Comparison of ENCODE assay signal across 25 cellular contexts in the genomic region with DNA sequence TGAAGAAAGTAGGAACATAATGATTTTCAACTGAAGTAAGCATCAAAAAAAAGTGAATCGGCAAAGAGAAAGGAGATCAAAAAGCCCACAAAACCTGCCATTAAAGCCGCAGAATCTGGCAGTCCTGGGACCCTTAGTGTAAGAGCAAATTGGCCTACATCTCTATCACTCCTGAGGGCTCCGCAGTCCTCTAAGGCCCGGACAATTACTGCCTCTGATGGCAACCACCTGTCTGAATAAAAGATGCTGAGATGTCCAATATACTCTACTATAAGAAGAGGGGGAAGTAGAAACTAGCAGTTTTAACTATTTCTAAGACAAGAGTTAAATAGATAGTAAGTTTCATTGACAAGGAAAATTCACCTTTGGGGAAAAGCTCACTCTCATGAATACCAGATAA. TPM values are rescaled to one million over a fixed set of nuclear protein-coding genes. Genes with fewer than 3 reads are reported as not detected.
DNase-seq lines count a peak whose midpoint lies in the region; ATAC-seq, FAIRE-seq and TF ChIP-seq lines count a peak whose summit lies in the region.
"Had no signal": no experiment of that assay in that cellular context is flagged by ENCODE, and none has a peak within 500 bp of the region (broad histone marks: within the 10 kb centered on the region; RNA-seq: fewer than 3 reads in every experiment).

No MANE protein-coding gene starts in this region.

- no peaks in the 10 kb centered on the region for H3K27me3 Mint-ChIP-seq in nephron (ENCODE audit: low read depth)
- H3K27me3 Mint-ChIP-seq: CD4-positive, alpha-beta T cell had no signal

- H3K27ac ChIP-seq in liver (ENCODE audit: low read depth in 1 of 2, low read length in 2 of 2) (peak overlapping the region; percentile 4 to 46), HepG2 (ENCODE audit: extremely low read length, insufficient read depth, low read length) (no peak overlapping the region)
- H3K27ac ChIP-seq: 22Rv1; BLaER1 treated with 17β-estradiol and CSF1 and Interleukin-3, amounts not matched to agents 10 nM and 100 nM had no signal

- FAIRE-seq in HepG2 (lab: Jason Lieb, UNC) = no peak
- FAIRE-seq in urothelium cell line (lab: Jason Lieb, UNC) = no peak
- FAIRE-seq: A204.1, GM12891, GM18507 had no signal

- no peak overlapping the region for H3K4me2 ChIP-seq in HepG2 (ENCODE audit: low read depth, low read length)
- H3K4me2 ChIP-seq: BLaER1 treated with 17β-estradiol and CSF1 and Interleukin-3, amounts not matched to agents 10 nM and 100 nM; GM23338 had no signal

- H3K4me1 Mint-ChIP-seq in nephron = no peaks in the 10 kb centered on the region
- H3K4me1 Mint-ChIP-seq: CD14-positive monocyte; CD8-positive, alpha-beta memory T cell; H9 had no signal

- no peak overlapping the region for H3K4me3 ChIP-seq in liver (ENCODE audit: low read depth in 1 of 3, low read length in 3 of 3)
- no peak overlapping the region for H3K4me3 ChIP-seq in HepG2 (replicated peaks in 1 of 3; ENCODE audit: insufficient read depth in 1 of 3, low read depth in 2 of 3, low read length in 3 of 3)
- H3K4me3 ChIP-seq: BLaER1 treated with 17β-estradiol and CSF1 and Interleukin-3, amounts not matched to agents 10 nM and 100 nM; GM23338 had no signal

- TF ChIP-seq RAD21 in liver (IDR thresholded peaks at IDR 0.05) (no peak), HepG2 (CRISPR knock-in tag; IDR thresholded peaks at IDR 0.05) (no peak)

- H2AFZ ChIP-seq in HepG2 (ENCODE audit: low read length) = no peak overlapping the region
- H2AFZ ChIP-seq: GM23338 had no signal

- no peaks in the 10 kb centered on the region for H3K36me3 Mint-ChIP-seq in nephron (ENCODE audit: low read depth)
- H3K36me3 Mint-ChIP-seq: CD14-positive monocyte; CD8-positive, alpha-beta memory T cell had no signal

- H3K79me2 ChIP-seq in HepG2 (ENCODE audit: insufficient read depth, low read length) = no peaks in the 10 kb centered on the region

- in situ Hi-C loops in HepG2 (cut with HindIII; ENCODE audit: extremely low pct_ligation_motif_present, low pct_unique_long_range_greater_than_20kb) = no loop called here

- H3K27me3 ChIP-seq in liver (ENCODE audit: control insufficient read depth in 4 of 4, insufficient read depth in 4 of 4, low read length in 3 of 4) = no peaks in the 10 kb centered on the region
- H3K27me3 ChIP-seq in HepG2 (ENCODE audit: control insufficient read depth in 1 of 2, insufficient read depth in 2 of 2, low read length in 2 of 2) = no peaks in the 10 kb centered on the region
- H3K27me3 ChIP-seq: BLaER1 treated with 17β-estradiol and CSF1 and Interleukin-3, amounts not matched to agents 10 nM and 100 nM had no signal

- ATAC-seq in HepG2 = no peak
- ATAC-seq in left lobe of liver = peak; percentile 53
- ATAC-seq: GM23338, HCT116 had no signal

- 84% methylated on average over 4 of the region's 4 CpGs for WGBS in liver
- WGBS in HepG2 (ENCODE audit: low lambda C conversion rate) = 63% methylated on average over 4 of the region's 4 CpGs

- H3K36me3 ChIP-seq in liver (ENCODE audit: control insufficient read depth in 4 of 4, insufficient read depth in 3 of 4, low read depth in 1 of 4, low read length in 3 of 4) (no peaks in the 10 kb centered on the region), HepG2 (replicated peaks in 1 of 2; ENCODE audit: control insufficient read depth in 1 of 2, insufficient read depth in 2 of 2, low read length in 2 of 2) (no peaks in the 10 kb centered on the region)
- H3K36me3 ChIP-seq: BE2C; BLaER1 treated with 17β-estradiol and CSF1 and Interleukin-3, amounts not matched to agents 10 nM and 100 nM had no signal

- POLR2A ChIA-PET in HepG2 (lab: Yijun Ruan, JAX) = no interaction called here

- no peaks in the 10 kb centered on the region for H3K9me3 Mint-ChIP-seq in nephron
- H3K9me3 Mint-ChIP-seq: CD4-positive, alpha-beta T cell; GM23338; H9 had no signal

- CTCF ChIA-PET in HepG2 (lab: Yijun Ruan, JAX; ENCODE audit: low intra/inter-chr PET ratio, low total read pairs) = no interaction called here

- no peak for TF ChIP-seq CTCF in liver (IDR thresholded peaks at IDR 0.05; ENCODE audit: low read depth, low read length, missing input control)
- TF ChIP-seq CTCF in HepG2 (CRISPR knock-in tag; IDR thresholded peaks at IDR 0.05) = no peak
- TF ChIP-seq CTCF in nephron (IDR thresholded peaks at IDR 0.05; ENCODE audit: unreplicated experiment in 3 of 3) = no peak

- no peaks in the 10 kb centered on the region for H4K20me1 ChIP-seq in HepG2 (ENCODE audit: insufficient read depth, low read length)
- H4K20me1 ChIP-seq: BLaER1 treated with 17β-estradiol and CSF1 and Interleukin-3, amounts not matched to agents 10 nM and 100 nM had no signal

- peak overlapping the region; percentile 77 to 89 (median 89) for H3K27ac Mint-ChIP-seq in nephron
- H3K27ac Mint-ChIP-seq: CD14-positive monocyte; CD4-positive, alpha-beta T cell; CD8-positive, alpha-beta memory T cell; GM23338; H9 had no signal

- intact Hi-C loops in HepG2 (cut with micrococcal nuclease; ENCODE audit: unreplicated experiment) = no loop called here

- no peak overlapping the region for H3K4me3 Mint-ChIP-seq in nephron
- H3K4me3 Mint-ChIP-seq: CD14-positive monocyte; CD4-positive, alpha-beta T cell; CD8-positive, alpha-beta memory T cell; GM23338; H9 had no signal

- TF ChIP-seq POLR2A in HepG2 (IDR thresholded peaks at IDR 0.05; ENCODE audit: insufficient read depth in 1 of 2, low read depth in 2 of 2, low read length in 2 of 2) = no peak

- H3K9ac ChIP-seq in liver (ENCODE audit: low read depth in 1 of 2, low read length in 2 of 2) (no peak overlapping the region), HepG2 (ENCODE audit: insufficient read depth, low read depth, low read length) (no peak overlapping the region)
- H3K9ac ChIP-seq: BLaER1 treated with 17β-estradiol and CSF1 and Interleukin-3, amounts not matched to agents 10 nM and 100 nM had no signal

- H3K4me1 ChIP-seq in liver (ENCODE audit: control insufficient read depth in 4 of 4, insufficient read depth in 4 of 4, low read length in 3 of 4) (peaks cover 5 to 13% (median 8%) of the 10 kb centered on the region in 4 donors), HepG2 (ENCODE audit: insufficient read depth, low read length) (peaks cover 7% of the 10 kb centered on the region; the same call in 1 of the 2 replicates)
- H3K4me1 ChIP-seq: BE2C had no signal

- H3K9me3 ChIP-seq in liver (ENCODE audit: control insufficient read depth in 4 of 4, low read length in 3 of 4) (no peaks in the 10 kb centered on the region), HepG2 (ENCODE audit: low read length) (no peaks in the 10 kb centered on the region)
- H3K9me3 ChIP-seq: BE2C; BLaER1 treated with 17β-estradiol and CSF1 and Interleukin-3, amounts not matched to agents 10 nM and 100 nM had no signal

- TF ChIP-seq EP300 in HepG2 (IDR thresholded peaks at IDR 0.05; ENCODE audit: low read depth in 2 of 2, low read length in 2 of 2) = no peak
- no peak for TF ChIP-seq EP300 in HepG2 (CRISPR knock-in tag; IDR thresholded peaks at IDR 0.05; ENCODE audit: borderline replicate concordance)

- no TSS peak for BruUV-seq in HepG2 (replicated peaks; lab: Mats Ljungman, UMichigan)

- DNase-seq in HepG2 (ENCODE audit: low spot score) (no peak), left lobe of liver (ENCODE audit: low spot score) (no peak), urothelium cell line (ENCODE audit: low spot score) (no peak), pons (ENCODE audit: low spot score) (no peak)
- DNase-seq in activated CD8-positive, alpha-beta memory T cell treated with anti-CD3 and anti-CD28 coated beads, Interleukin-2, amount 50 U/mL, for 4 hours = no peak
- DNase-seq: ACHN; AML-193; BE2C; CD4-positive, alpha-beta T cell; CD8-positive, alpha-beta memory T cell; DMS53; DMS79 treated with DMSO at 0.1 percent for 48 hours; GF-D8; H9 had no signal

TF ChIP-seq in liver, 16 proteins besides CTCF, POLR2A, EP300 and RAD21 (continues in another document):
- TF ChIP-seq NR2F2 (IDR thresholded peaks at IDR 0.05) (no peak), HNF4G (IDR thresholded peaks at IDR 0.05) (no peak), YY1 (IDR thresholded peaks at IDR 0.05) (no peak), TAF1 (conservative IDR thresholded peaks at IDR 0.05) (no peak), FOXA1 (IDR thresholded peaks at IDR 0.05) (no peak), GABPA (IDR thresholded peaks at IDR 0.05 in 1 of 2, conservative IDR thresholded peaks at IDR 0.05 in 1 of 2) (no peak)

TF ChIP-seq in HepG2, 621 proteins besides CTCF, POLR2A, EP300 and RAD21:
- no peak for TF ChIP-seq ZNF431 (CRISPR knock-in tag; IDR thresholded peaks at IDR 0.05; ENCODE audit: borderline replicate concordance, low read depth)
- TF ChIP-seq ZNF335 (CRISPR knock-in tag; IDR thresholded peaks at IDR 0.05) = no peak

RNA-seq across cellular contexts. Expression of a gene that starts 20.3 kb away (rescaled TPM):
- total RNA-seq in liver (10 to 100 TPM in 1 of 2 donors, 1 to 10 TPM in 1; 6.1 to 55.4 TPM), HepG2 (2016; rRNA removed; fragmentation: Illumina TruSeq; extraction: Trizol) (0.60 and 1.2 TPM in 2 replicates), left lobe of liver (11.8 TPM)
- polyA plus RNA-seq in liver (10 to 100 TPM; 16.7 to 17.3 TPM), HepG2 (2011; rRNA removed) (0.13 and 0.21 TPM in 2 replicates)
- 0.09 and 0.10 TPM in 2 replicates for total RNA-seq in HepG2 (2016; cell fraction: cytosol; rRNA removed; fragmentation: Illumina TruSeq; extraction: Trizol; ENCODE audit: low read depth)
- 0.58 and 0.80 TPM in 2 replicates for total RNA-seq in HepG2 (2016; cell fraction: insoluble cytoplasmic fraction; rRNA removed; fragmentation: Illumina TruSeq; extraction: Trizol)
- 0.25 and 0.28 TPM in 2 replicates for total RNA-seq in HepG2 (2016; cell fraction: membrane; rRNA removed; fragmentation: Illumina TruSeq; extraction: Trizol)
- 1.1 and 1.4 TPM in 2 replicates for total RNA-seq in HepG2 (2016; cell fraction: nucleus; rRNA removed; fragmentation: Illumina TruSeq; extraction: Trizol)
- polyA plus RNA-seq in HepG2 (2011; cell fraction: cytosol; rRNA removed) = 0.05 and 0.12 TPM in 2 replicates
- polyA plus RNA-seq in HepG2 (2011; cell fraction: nucleus; rRNA removed) = 0.17 and 0.29 TPM in 2 replicates
- 0.52 and 0.99 TPM in 2 replicates for polyA plus RNA-seq in HepG2 (2012)
- 0.05 and 0.06 TPM in 2 replicates for polyA plus RNA-seq in HepG2 (2016; cell fraction: cytosol; fragmentation: Illumina TruSeq; extraction: Trizol; ENCODE audit: low read depth)
- 0.46 and 0.70 TPM in 2 replicates for polyA plus RNA-seq in HepG2 (2016; cell fraction: insoluble cytoplasmic fraction; fragmentation: Illumina TruSeq; extraction: Trizol; ENCODE audit: low read depth)
- polyA plus RNA-seq in HepG2 (2016; cell fraction: membrane; fragmentation: Illumina TruSeq; extraction: Trizol; ENCODE audit: low read depth) = 0.10 and 0.17 TPM in 2 replicates
- polyA plus RNA-seq in HepG2 (2016; cell fraction: nucleus; fragmentation: Illumina TruSeq; extraction: Trizol; ENCODE audit: insufficient read depth, low read depth) = 0.51 and 0.67 TPM in 2 replicates
- 0.22 TPM in 1 of 2 replicates, not detected in the other for polyA minus RNA-seq in HepG2 (2011; rRNA and poly(A)+ RNA removed; ENCODE audit: low replicate concordance)
- 0.26 TPM in 1 of 2 replicates, not detected in the other for polyA minus RNA-seq in HepG2 (2011; cell fraction: cytosol; rRNA and poly(A)+ RNA removed)
- 1.2 and 1.4 TPM in 2 replicates for polyA minus RNA-seq in HepG2 (2011; cell fraction: nucleus; rRNA and poly(A)+ RNA removed)
- total RNA-seq: CD4-positive, alpha-beta T cell; CD8-positive, alpha-beta memory T cell; G401 had no signal
- polyA plus RNA-seq: CD14-positive monocyte; CD8-positive, alpha-beta memory T cell had no signal
